In the genomic region with DNA sequence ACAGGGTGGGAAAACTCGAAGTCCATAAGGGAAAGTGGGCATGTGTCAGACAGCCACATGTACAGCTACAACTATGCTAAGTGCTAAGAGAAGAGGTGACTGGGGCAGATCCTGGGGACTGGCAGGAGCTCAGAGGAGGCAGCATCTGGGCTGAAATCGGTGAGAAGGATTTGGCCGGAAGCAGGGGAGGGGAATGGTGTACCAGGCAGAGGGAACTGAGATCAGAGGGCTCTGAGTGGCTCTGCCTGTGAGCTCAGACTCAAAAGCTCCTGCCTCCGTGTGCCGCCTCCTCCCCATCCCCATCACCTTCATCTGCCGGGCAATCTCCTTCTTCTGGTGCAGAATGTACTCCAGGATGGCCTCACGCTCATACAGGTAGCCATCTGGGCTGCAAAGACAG, we compare ENCODE assay signal across 17 cellular contexts. TPM values are rescaled to one million over a fixed set of nuclear protein-coding genes. Genes with fewer than 3 reads are reported as not detected.
A peak's percentile ranks its signal among the peaks of the same experiment; 100 is the strongest.
DNase-seq lines count a peak whose midpoint lies in the region; ATAC-seq and TF ChIP-seq lines count a peak whose summit lies in the region.
"Had no signal": no experiment of that assay in that cellular context is flagged by ENCODE, and none has a peak within 500 bp of the region (broad histone marks: within the 10 kb centered on the region; RNA-seq: fewer than 3 reads in every experiment).

No MANE protein-coding gene starts in this region.

- peak overlapping the region; percentile 96 to 97 (median 97) for H3K27ac Mint-ChIP-seq in CD4-positive, CD25-positive, alpha-beta regulatory T cell
- H3K27ac Mint-ChIP-seq in activated T-helper 17 cell treated with anti-CD3 and anti-CD28 coated beads, Interleukin-2, amount 50 U/mL, for 72 hours = peak overlapping the region; percentile 96

- peak overlapping the region; percentile 79 for H3K27ac ChIP-seq in CD4-positive, CD25-positive, alpha-beta regulatory T cell (ENCODE audit: insufficient read depth, low read length, poor library complexity, severe bottlenecking)
- peak overlapping the region; percentile 41 for H3K27ac ChIP-seq in RWPE1
- H3K27ac ChIP-seq: breast epithelium had no signal

- peaks cover 21 to 87% (median 51%) of the 10 kb centered on the region in 4 donors for H3K4me1 Mint-ChIP-seq in CD4-positive, CD25-positive, alpha-beta regulatory T cell
- H3K4me1 Mint-ChIP-seq in activated T-helper 17 cell treated with anti-CD3 and anti-CD28 coated beads, Interleukin-2, amount 50 U/mL, for 72 hours = peaks cover 46% of the 10 kb centered on the region

- H3K27me3 ChIP-seq in CD4-positive, CD25-positive, alpha-beta regulatory T cell (ENCODE audit: control insufficient read depth, insufficient read depth, low read length) = no peaks in the 10 kb centered on the region
- no peaks in the 10 kb centered on the region for H3K27me3 ChIP-seq in mucosa of stomach (ENCODE audit: control insufficient read depth, insufficient read depth, low read length)
- H3K27me3 ChIP-seq: breast epithelium had no signal

- CTCF ChIA-PET in RWPE1 (lab: Yijun Ruan, JAX) = interaction anchor here (2.2 kb wide), 1 partner anchor 12 kb away, joined by 10 read pairs; no protein-coding TSS in a partner anchor

- H3K9ac ChIP-seq in mucosa of stomach (ENCODE audit: low read length) = peak overlapping the region; percentile 23

- H3K36me3 Mint-ChIP-seq in CD4-positive, CD25-positive, alpha-beta regulatory T cell = peaks cover 44% of the 10 kb centered on the region
- H3K36me3 Mint-ChIP-seq in activated T-helper 17 cell treated with anti-CD3 and anti-CD28 coated beads, Interleukin-2, amount 50 U/mL, for 72 hours (ENCODE audit: low read depth) = peaks cover 72% of the 10 kb centered on the region

- intact Hi-C loops in sciatic nerve (cut with DNase I) = no loop called here

- in situ Hi-C loops in GM13976 (cut with MboI; ENCODE audit: low sequenced_read_pairs, unreplicated experiment) = no loop called here

- H3K36me3 ChIP-seq in CD4-positive, CD25-positive, alpha-beta regulatory T cell (ENCODE audit: control insufficient read depth, insufficient read depth, low read length) = peaks cover 22% of the 10 kb centered on the region
- peaks cover 9% of the 10 kb centered on the region for H3K36me3 ChIP-seq in mucosa of stomach (ENCODE audit: control insufficient read depth, insufficient read depth, low read length)

- TF ChIP-seq CTCF in RWPE1 (conservative IDR thresholded peaks at IDR 0.05; ENCODE audit: low read depth) = no peak
- no peak for TF ChIP-seq CTCF in GM13976 (IDR thresholded peaks at IDR 0.05; ENCODE audit: borderline replicate concordance, control extremely low read depth, extremely low read depth, insufficient read depth, missing control alignments)

- H3K4me3 ChIP-seq in CD4-positive, CD25-positive, alpha-beta regulatory T cell (ENCODE audit: low read depth, low read length) = peak overlapping the region; percentile 71
- no peak overlapping the region for H3K4me3 ChIP-seq in mucosa of stomach (ENCODE audit: low read length)
- H3K4me3 ChIP-seq: breast epithelium had no signal

- POLR2A ChIA-PET in RWPE1 (lab: Yijun Ruan, JAX; ENCODE audit: low non-redundant PET) = no interaction called here

- H3K4me3 Mint-ChIP-seq in CD4-positive, CD25-positive, alpha-beta regulatory T cell = peak overlapping the region; percentile 89 to 91 (median 90)
- peak overlapping the region; percentile 92 for H3K4me3 Mint-ChIP-seq in activated T-helper 17 cell treated with anti-CD3 and anti-CD28 coated beads, Interleukin-2, amount 50 U/mL, for 72 hours

- H3K9me3 Mint-ChIP-seq in CD4-positive, CD25-positive, alpha-beta regulatory T cell = peaks cover 0 to 1% (median 0%) of the 10 kb centered on the region in 7 donors
- H3K9me3 Mint-ChIP-seq in activated T-helper 17 cell treated with anti-CD3 and anti-CD28 coated beads, Interleukin-2, amount 50 U/mL, for 72 hours = no peaks in the 10 kb centered on the region

- ATAC-seq in CD4-positive, CD25-positive, alpha-beta regulatory T cell (ENCODE audit: low read depth in 2 of 2) = no peak
- peak; percentile 10 for ATAC-seq in activated T-helper 17 cell treated with anti-CD3 and anti-CD28 coated beads, Interleukin-2, amount 50 U/mL, for 72 hours (replicated peaks)
- ATAC-seq in sciatic nerve (no peak), HG03025 (IDR thresholded peaks at IDR 0.05; ENCODE audit: low FRiP score, unreplicated experiment) (no peak)

- no peak for DNase-seq in CD4-positive, CD25-positive, alpha-beta regulatory T cell
- DNase-seq in RWPE1 (ENCODE audit: low spot score) (no peak), OCI-M1 (lab: John Stamatoyannopoulos, UW) (no peak), sciatic nerve (ENCODE audit: low spot score) (no peak), GM13976 (ENCODE audit: low spot score) (no peak)
- DNase-seq: DMS153, hippocampal formation, IMR-90, kidney glomerular epithelial cell, midbrain, NCI-H2107, RPMI8226 had no signal

- H3K9me3 ChIP-seq in CD4-positive, CD25-positive, alpha-beta regulatory T cell (ENCODE audit: control insufficient read depth in 2 of 2, low read length in 2 of 2) = no peaks in the 10 kb centered on the region
- no peaks in the 10 kb centered on the region for H3K9me3 ChIP-seq in mucosa of stomach (ENCODE audit: control insufficient read depth, low read length)
- H3K9me3 ChIP-seq: breast epithelium had no signal

- H3K27me3 Mint-ChIP-seq in CD4-positive, CD25-positive, alpha-beta regulatory T cell = no peaks in the 10 kb centered on the region
- H3K27me3 Mint-ChIP-seq in activated T-helper 17 cell treated with anti-CD3 and anti-CD28 coated beads, Interleukin-2, amount 50 U/mL, for 72 hours = no peaks in the 10 kb centered on the region

- H3K4me1 ChIP-seq in CD4-positive, CD25-positive, alpha-beta regulatory T cell (ENCODE audit: control insufficient read depth, insufficient read depth, low read length, poor library complexity, severe bottlenecking) = peaks cover 96% of the 10 kb centered on the region
- H3K4me1 ChIP-seq in mucosa of stomach (ENCODE audit: control insufficient read depth, insufficient read depth, low read length) = peaks cover 42% of the 10 kb centered on the region
- H3K4me1 ChIP-seq: breast epithelium had no signal

RNA-seq across cellular contexts. Expression of a gene that starts 21.8 kb away (rescaled TPM):
- 124 TPM for total RNA-seq in CD4-positive, CD25-positive, alpha-beta regulatory T cell
- polyA plus RNA-seq in CD4-positive, CD25-positive, alpha-beta regulatory T cell = 100 to 1,000 TPM; 262 to 385 (median 285) TPM
- total RNA-seq in activated T-helper 17 cell treated with anti-CD3 and anti-CD28 coated beads, Interleukin-2, amount 50 U/mL, for 72 hours = 100 to 1,000 TPM; 101 to 103 TPM
- total RNA-seq in sciatic nerve = 41.7 TPM

RNA-seq across cellular contexts. Expression of a gene that starts 22.5 kb away (rescaled TPM):
- 0.84 TPM for total RNA-seq in CD4-positive, CD25-positive, alpha-beta regulatory T cell
- polyA plus RNA-seq in CD4-positive, CD25-positive, alpha-beta regulatory T cell = not detected
- total RNA-seq in activated T-helper 17 cell treated with anti-CD3 and anti-CD28 coated beads, Interleukin-2, amount 50 U/mL, for 72 hours = 10 to 100 TPM in 1 of 2 donors, 1 to 10 TPM in 1; 3.8 to 12.3 TPM
- total RNA-seq in sciatic nerve = 1.7 TPM
- total RNA-seq: skeletal muscle tissue had no signal

RNA-seq across cellular contexts. Expression of a gene that starts 30.8 kb away (rescaled TPM):
- 3.6 TPM for total RNA-seq in CD4-positive, CD25-positive, alpha-beta regulatory T cell
- polyA plus RNA-seq in CD4-positive, CD25-positive, alpha-beta regulatory T cell = 1 to 10 TPM; 1.5 to 5.5 (median 2.5) TPM
- total RNA-seq in activated T-helper 17 cell treated with anti-CD3 and anti-CD28 coated beads, Interleukin-2, amount 50 U/mL, for 72 hours = 10 to 100 TPM in 1 of 2 donors, 1 to 10 TPM in 1; 1.2 to 11.8 TPM
- 48.5 TPM for total RNA-seq in sciatic nerve

RNA-seq across cellular contexts. Expression of a gene that starts 32.4 kb away (rescaled TPM):
- total RNA-seq in CD4-positive, CD25-positive, alpha-beta regulatory T cell = 50.2 TPM
- under 1 TPM; 0.05 to 0.18 (median 0.16) TPM for polyA plus RNA-seq in CD4-positive, CD25-positive, alpha-beta regulatory T cell
- 10 to 100 TPM; 27.2 to 27.8 TPM for total RNA-seq in activated T-helper 17 cell treated with anti-CD3 and anti-CD28 coated beads, Interleukin-2, amount 50 U/mL, for 72 hours
- total RNA-seq in sciatic nerve = 37.0 TPM

RNA-seq across cellular contexts. Expression of a gene that starts 46.1 kb away (rescaled TPM):
- total RNA-seq in CD4-positive, CD25-positive, alpha-beta regulatory T cell = 23.3 TPM
- polyA plus RNA-seq in CD4-positive, CD25-positive, alpha-beta regulatory T cell = 10 to 100 TPM; 43.0 to 63.0 (median 49.8) TPM
- total RNA-seq in activated T-helper 17 cell treated with anti-CD3 and anti-CD28 coated beads, Interleukin-2, amount 50 U/mL, for 72 hours = 10 to 100 TPM; 11.1 to 15.8 TPM
- 263 TPM for total RNA-seq in sciatic nerve
